ENCODE assay signal across 11 cellular contexts in genomic region chr17:2510559-2510958, GRCh38. TPM values are rescaled to one million over a fixed set of nuclear protein-coding genes. Genes with fewer than 3 reads are reported as not detected.
DNase-seq lines count a peak whose midpoint lies in the region; ATAC-seq and TF ChIP-seq lines count a peak whose summit lies in the region.
"Had no signal": no experiment of that assay in that cellular context is flagged by ENCODE, and none has a peak within 500 bp of the region (broad histone marks: within the 10 kb centered on the region; RNA-seq: fewer than 3 reads in every experiment).

No MANE protein-coding gene starts in this region.

- H3K36me3 ChIP-seq in ascending aorta (no peaks in the 10 kb centered on the region), kidney epithelial cell (ENCODE audit: control insufficient read depth, insufficient read depth, low read length) (no peaks in the 10 kb centered on the region), thyroid gland (no peaks in the 10 kb centered on the region)

- DNase-seq in activated CD4-positive, alpha-beta T cell treated with anti-CD3 and anti-CD28 coated beads for 48 hours = peak; percentile 21
- no peak for DNase-seq in activated CD4-positive, alpha-beta T cell treated with anti-CD3 and anti-CD28 coated beads for 1 hour
- DNase-seq in ascending aorta (ENCODE audit: low spot score in 2 of 2) (no peak), kidney epithelial cell (ENCODE audit: low read depth) (no peak), thyroid gland (no peak), type B pancreatic cell (ENCODE audit: extremely low spot score, unreplicated experiment) (no peak)
- DNase-seq: stimulated activated CD4-positive, alpha-beta T cell treated with anti-CD3 and anti-CD28 coated beads, Interleukin-12 subunit alpha, Interleukin-12 subunit beta, amount 100 ng/mL, for 4 hours; T1000 had no signal

- TF ChIP-seq CTCF in ascending aorta (IDR thresholded peaks at IDR 0.05) = no peak
- no peak for TF ChIP-seq CTCF in kidney epithelial cell (IDR thresholded peaks at IDR 0.05; ENCODE audit: insufficient read depth, low read length, poor library complexity, severe bottlenecking)
- no peak for TF ChIP-seq CTCF in thyroid gland (IDR thresholded peaks at IDR 0.05)
- TF ChIP-seq CTCF in type B pancreatic cell (conservative IDR thresholded peaks at IDR 0.05) = no peak

- no peak overlapping the region for H3K4me3 Mint-ChIP-seq in type B pancreatic cell
- H3K4me3 Mint-ChIP-seq: brain had no signal

- ATAC-seq in GM19035 (IDR thresholded peaks at IDR 0.05; ENCODE audit: unreplicated experiment) = no peak
- no peak for ATAC-seq in GM19463 (IDR thresholded peaks at IDR 0.05; ENCODE audit: unreplicated experiment)

- H3K27ac ChIP-seq in ascending aorta (peak overlapping the region; percentile 88 to 91), thyroid gland (peak overlapping the region; percentile 80 to 92 (median 90))

- H3K27me3 Mint-ChIP-seq in type B pancreatic cell = no peaks in the 10 kb centered on the region
- H3K27me3 Mint-ChIP-seq: brain had no signal

- TF ChIP-seq POLR2A in thyroid gland (IDR thresholded peaks at IDR 0.05) = no peak

- H3K9me3 ChIP-seq in ascending aorta (no peaks in the 10 kb centered on the region), thyroid gland (no peaks in the 10 kb centered on the region)

- H3K4me1 Mint-ChIP-seq in type B pancreatic cell (ENCODE audit: unreplicated experiment) = peaks cover 15% of the 10 kb centered on the region

- H3K36me3 Mint-ChIP-seq in type B pancreatic cell = peaks cover 16% of the 10 kb centered on the region

- WGBS in thyroid gland, 2 donors = 50 to 52% methylated on average over 2 of the region's 2 CpGs

- peaks cover 8% of the 10 kb centered on the region for H3K9me3 Mint-ChIP-seq in type B pancreatic cell

- H3K4me3 ChIP-seq in ascending aorta (peak overlapping the region; percentile 65 to 79), kidney epithelial cell (ENCODE audit: low read depth, low read length) (peak overlapping the region; percentile 89), thyroid gland (replicated peaks in 1 of 3) (peak overlapping the region in 2 of 3 donors; percentile 53 to 99)

- H3K4me1 ChIP-seq in ascending aorta (peaks cover 9 to 14% of the 10 kb centered on the region in 2 donors), thyroid gland (peaks cover 21 to 36% of the 10 kb centered on the region in 2 donors)

- H3K27ac Mint-ChIP-seq in type B pancreatic cell = no peak overlapping the region
- H3K27ac Mint-ChIP-seq: brain had no signal

- H3K27me3 ChIP-seq in ascending aorta (no peaks in the 10 kb centered on the region), kidney epithelial cell (ENCODE audit: control insufficient read depth, insufficient read depth, low read length) (no peaks in the 10 kb centered on the region), thyroid gland (no peaks in the 10 kb centered on the region)

- intact Hi-C loops in ascending aorta (cut with DNase I) = loop anchor here (2.0 to 10.0 kb wide), 2 partner anchors 164 to 200 kb away; partner anchors contain the start of gene CLUH
- intact Hi-C loops in thyroid gland (cut with DNase I) = no loop called here

RNA-seq across cellular contexts. Expression of gene METTL16, which starts 1.1 kb away (rescaled TPM):
- 15.3 TPM for total RNA-seq in ascending aorta
- total RNA-seq in kidney epithelial cell = 32.4 and 41.6 TPM in 2 replicates
- 10 to 100 TPM; 30.4 to 48.9 (median 44.7) TPM for total RNA-seq in thyroid gland
- 27.5 and 39.3 TPM in 2 replicates for total RNA-seq in type B pancreatic cell (ENCODE audit: low replicate concordance)
